1 cellular context compared by ENCODE assay signal in the genomic region with DNA sequence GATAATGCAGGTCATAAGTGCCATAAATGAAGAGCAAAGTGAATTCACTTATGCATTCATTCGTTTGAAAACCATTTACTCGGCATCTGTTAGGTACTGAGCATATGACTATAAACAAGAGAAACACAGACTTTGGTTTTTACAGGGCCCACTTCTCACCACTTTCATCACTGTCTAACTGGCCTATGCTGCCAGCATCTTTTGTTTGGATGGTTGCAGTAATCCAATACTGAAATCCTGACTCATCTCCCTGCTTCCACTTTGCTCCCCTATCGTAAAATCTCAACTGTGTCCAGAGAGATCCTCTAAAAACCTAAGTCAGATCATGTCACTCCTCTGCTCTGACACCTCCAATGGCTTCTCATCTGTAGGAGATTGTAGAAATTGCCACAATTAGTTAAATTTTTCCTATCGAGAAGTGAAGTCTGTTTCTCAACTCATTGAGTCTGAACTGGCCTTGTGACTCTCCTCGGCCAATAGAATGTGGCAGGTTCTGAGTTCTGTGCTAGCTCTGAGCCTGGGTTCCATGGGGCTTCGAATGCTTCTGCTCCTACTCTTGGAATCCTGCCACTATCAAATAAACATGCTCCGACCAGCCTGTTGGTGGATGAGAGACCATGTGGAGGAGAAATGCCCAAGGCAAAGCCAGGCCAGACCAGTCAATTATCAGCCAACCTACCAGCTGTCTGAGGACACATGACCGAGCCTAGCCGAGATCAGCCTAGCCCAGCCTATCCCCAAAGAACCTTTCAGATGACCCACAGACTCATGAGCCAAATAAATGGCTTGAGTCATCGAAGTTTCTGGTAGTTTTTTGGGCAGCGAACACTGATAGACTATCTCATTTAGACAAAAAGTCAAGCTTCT.
TF ChIP-seq lines count a peak whose summit lies in the region.

No MANE protein-coding gene starts in this region.

TF ChIP-seq in HepG2, 621 proteins besides CTCF, POLR2A, EP300 and RAD21:
- TF ChIP-seq FOSL2 (CRISPR knock-in tag; IDR thresholded peaks at IDR 0.05) (0 out of 2 replicates have a peak, but pooled peaks have one; percentile 7), MED13 (CRISPR knock-in tag; IDR thresholded peaks at IDR 0.05) (no peak), SP140L (CRISPR knock-in tag; IDR thresholded peaks at IDR 0.05; ENCODE audit: borderline replicate concordance) (no peak)
- TF ChIP-seq, protein P1, sequence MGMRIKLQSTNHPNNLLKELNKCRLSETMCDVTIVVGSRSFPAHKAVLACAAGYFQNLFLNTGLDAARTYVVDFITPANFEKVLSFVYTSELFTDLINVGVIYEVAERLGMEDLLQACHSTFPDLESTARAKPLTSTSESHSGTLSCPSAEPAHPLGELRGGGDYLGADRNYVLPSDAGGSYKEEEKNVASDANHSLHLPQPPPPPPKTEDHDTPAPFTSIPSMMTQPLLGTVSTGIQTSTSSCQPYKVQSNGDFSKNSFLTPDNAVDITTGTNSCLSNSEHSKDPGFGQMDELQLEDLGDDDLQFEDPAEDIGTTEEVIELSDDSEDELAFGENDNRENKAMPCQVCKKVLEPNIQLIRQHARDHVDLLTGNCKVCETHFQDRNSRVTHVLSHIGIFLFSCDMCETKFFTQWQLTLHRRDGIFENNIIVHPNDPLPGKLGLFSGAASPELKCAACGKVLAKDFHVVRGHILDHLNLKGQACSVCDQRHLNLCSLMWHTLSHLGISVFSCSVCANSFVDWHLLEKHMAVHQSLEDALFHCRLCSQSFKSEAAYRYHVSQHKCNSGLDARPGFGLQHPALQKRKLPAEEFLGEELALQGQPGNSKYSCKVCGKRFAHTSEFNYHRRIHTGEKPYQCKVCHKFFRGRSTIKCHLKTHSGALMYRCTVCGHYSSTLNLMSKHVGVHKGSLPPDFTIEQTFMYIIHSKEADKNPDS (CRISPR knock-in tag; IDR thresholded peaks at IDR 0.05), result no peak
